In the genomic region with DNA sequence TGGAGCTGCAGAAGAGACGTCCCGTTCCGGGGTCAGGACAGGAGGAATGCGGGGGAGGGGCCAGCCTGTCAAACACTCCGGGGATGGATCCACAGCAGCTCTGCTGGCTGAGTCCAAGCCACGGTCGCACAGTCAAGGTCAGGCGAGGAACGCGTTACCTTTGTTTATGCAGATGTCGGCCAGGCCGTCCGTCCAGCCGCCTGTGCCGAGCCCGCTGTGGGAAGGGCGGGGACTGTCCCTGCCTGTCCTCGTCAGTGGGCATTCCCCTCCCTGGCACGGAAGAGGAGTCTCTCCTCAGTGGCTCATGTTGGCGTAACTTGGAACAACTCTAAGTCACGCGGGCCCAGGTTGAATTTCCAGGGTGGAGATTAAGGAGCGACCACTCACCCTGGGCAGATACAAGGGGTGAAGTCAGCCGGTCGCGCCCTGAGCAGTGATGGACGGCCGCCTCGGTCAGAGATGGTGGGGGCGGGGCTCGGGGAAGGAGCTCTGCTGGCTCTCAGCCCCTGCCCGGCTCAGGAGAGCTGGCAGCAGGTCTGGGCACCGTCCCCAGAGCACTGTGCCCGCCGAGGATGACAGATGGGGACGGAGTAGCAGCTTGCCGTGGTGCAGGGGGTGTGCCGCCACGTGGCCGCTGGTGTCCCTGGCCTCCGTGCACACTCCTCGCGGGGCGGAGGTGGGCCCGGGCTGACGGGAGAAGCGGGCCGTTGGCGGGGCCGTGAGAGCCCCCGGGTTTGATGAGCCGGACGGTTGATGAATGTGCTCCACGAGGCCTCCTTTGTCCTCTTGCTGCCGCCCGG, we compare ENCODE assay signal across 1 cellular context.
TF ChIP-seq lines count a peak whose summit lies in the region.

No MANE protein-coding gene starts in this region.

TF ChIP-seq in HepG2, 621 proteins besides CTCF, POLR2A, EP300 and RAD21 (continued from another document and continues in another):
- TF ChIP-seq, protein P1, sequence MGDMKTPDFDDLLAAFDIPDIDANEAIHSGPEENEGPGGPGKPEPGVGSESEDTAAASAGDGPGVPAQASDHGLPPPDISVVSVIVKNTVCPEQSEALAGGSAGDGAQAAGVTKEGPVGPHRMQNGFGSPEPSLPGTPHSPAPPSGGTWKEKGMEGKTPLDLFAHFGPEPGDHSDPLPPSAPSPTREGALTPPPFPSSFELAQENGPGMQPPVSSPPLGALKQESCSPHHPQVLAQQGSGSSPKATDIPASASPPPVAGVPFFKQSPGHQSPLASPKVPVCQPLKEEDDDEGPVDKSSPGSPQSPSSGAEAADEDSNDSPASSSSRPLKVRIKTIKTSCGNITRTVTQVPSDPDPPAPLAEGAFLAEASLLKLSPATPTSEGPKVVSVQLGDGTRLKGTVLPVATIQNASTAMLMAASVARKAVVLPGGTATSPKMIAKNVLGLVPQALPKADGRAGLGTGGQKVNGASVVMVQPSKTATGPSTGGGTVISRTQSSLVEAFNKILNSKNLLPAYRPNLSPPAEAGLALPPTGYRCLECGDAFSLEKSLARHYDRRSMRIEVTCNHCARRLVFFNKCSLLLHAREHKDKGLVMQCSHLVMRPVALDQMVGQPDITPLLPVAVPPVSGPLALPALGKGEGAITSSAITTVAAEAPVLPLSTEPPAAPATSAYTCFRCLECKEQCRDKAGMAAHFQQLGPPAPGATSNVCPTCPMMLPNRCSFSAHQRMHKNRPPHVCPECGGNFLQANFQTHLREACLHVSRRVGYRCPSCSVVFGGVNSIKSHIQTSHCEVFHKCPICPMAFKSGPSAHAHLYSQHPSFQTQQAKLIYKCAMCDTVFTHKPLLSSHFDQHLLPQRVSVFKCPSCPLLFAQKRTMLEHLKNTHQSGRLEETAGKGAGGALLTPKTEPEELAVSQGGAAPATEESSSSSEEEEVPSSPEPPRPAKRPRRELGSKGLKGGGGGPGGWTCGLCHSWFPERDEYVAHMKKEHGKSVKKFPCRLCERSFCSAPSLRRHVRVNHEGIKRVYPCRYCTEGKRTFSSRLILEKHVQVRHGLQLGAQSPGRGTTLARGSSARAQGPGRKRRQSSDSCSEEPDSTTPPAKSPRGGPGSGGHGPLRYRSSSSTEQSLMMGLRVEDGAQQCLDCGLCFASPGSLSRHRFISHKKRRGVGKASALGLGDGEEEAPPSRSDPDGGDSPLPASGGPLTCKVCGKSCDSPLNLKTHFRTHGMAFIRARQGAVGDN (CRISPR knock-in tag; IDR thresholded peaks at IDR 0.05) = peak; percentile 55
- TF ChIP-seq HDAC2 (CRISPR knock-in tag; IDR thresholded peaks at IDR 0.05) = peak; percentile 62; the same call in 1 of the 2 replicates
- no peak for TF ChIP-seq SMC3 (IDR thresholded peaks at IDR 0.05; ENCODE audit: low read length)
- peak; percentile 60; the same call in 1 of the 2 replicates for TF ChIP-seq TBX2 (CRISPR knock-in tag; IDR thresholded peaks at IDR 0.05; ENCODE audit: borderline replicate concordance)
- TF ChIP-seq, protein P2, sequence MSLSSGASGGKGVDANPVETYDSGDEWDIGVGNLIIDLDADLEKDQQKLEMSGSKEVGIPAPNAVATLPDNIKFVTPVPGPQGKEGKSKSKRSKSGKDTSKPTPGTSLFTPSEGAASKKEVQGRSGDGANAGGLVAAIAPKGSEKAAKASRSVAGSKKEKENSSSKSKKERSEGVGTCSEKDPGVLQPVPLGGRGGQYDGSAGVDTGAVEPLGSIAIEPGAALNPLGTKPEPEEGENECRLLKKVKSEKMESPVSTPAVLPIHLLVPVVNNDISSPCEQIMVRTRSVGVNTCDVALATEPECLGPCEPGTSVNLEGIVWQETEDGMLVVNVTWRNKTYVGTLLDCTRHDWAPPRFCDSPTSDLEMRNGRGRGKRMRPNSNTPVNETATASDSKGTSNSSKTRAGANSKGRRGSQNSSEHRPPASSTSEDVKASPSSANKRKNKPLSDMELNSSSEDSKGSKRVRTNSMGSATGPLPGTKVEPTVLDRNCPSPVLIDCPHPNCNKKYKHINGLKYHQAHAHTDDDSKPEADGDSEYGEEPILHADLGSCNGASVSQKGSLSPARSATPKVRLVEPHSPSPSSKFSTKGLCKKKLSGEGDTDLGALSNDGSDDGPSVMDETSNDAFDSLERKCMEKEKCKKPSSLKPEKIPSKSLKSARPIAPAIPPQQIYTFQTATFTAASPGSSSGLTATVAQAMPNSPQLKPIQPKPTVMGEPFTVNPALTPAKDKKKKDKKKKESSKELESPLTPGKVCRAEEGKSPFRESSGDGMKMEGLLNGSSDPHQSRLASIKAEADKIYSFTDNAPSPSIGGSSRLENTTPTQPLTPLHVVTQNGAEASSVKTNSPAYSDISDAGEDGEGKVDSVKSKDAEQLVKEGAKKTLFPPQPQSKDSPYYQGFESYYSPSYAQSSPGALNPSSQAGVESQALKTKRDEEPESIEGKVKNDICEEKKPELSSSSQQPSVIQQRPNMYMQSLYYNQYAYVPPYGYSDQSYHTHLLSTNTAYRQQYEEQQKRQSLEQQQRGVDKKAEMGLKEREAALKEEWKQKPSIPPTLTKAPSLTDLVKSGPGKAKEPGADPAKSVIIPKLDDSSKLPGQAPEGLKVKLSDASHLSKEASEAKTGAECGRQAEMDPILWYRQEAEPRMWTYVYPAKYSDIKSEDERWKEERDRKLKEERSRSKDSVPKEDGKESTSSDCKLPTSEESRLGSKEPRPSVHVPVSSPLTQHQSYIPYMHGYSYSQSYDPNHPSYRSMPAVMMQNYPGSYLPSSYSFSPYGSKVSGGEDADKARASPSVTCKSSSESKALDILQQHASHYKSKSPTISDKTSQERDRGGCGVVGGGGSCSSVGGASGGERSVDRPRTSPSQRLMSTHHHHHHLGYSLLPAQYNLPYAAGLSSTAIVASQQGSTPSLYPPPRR (CRISPR knock-in tag; IDR thresholded peaks at IDR 0.05; ENCODE audit: borderline replicate concordance) = peak; percentile 65; the same call in 1 of the 2 replicates
- peak; percentile 59 for TF ChIP-seq RXRA (CRISPR knock-in tag; IDR thresholded peaks at IDR 0.05)
- TF ChIP-seq, protein P3, sequence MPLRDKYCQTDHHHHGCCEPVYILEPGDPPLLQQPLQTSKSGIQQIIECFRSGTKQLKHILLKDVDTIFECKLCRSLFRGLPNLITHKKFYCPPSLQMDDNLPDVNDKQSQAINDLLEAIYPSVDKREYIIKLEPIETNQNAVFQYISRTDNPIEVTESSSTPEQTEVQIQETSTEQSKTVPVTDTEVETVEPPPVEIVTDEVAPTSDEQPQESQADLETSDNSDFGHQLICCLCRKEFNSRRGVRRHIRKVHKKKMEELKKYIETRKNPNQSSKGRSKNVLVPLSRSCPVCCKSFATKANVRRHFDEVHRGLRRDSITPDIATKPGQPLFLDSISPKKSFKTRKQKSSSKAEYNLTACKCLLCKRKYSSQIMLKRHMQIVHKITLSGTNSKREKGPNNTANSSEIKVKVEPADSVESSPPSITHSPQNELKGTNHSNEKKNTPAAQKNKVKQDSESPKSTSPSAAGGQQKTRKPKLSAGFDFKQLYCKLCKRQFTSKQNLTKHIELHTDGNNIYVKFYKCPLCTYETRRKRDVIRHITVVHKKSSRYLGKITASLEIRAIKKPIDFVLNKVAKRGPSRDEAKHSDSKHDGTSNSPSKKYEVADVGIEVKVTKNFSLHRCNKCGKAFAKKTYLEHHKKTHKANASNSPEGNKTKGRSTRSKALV (CRISPR knock-in tag; IDR thresholded peaks at IDR 0.05) = no peak
- no peak for TF ChIP-seq ZBTB3 (CRISPR knock-in tag; IDR thresholded peaks at IDR 0.05; ENCODE audit: borderline replicate concordance, low read depth)
- TF ChIP-seq MEIS2 (CRISPR knock-in tag; IDR thresholded peaks at IDR 0.05) = no peak; the same call in 1 of the 2 replicates
- TF ChIP-seq CENPX (CRISPR knock-in tag; IDR thresholded peaks at IDR 0.05) = no peak
- TF ChIP-seq, protein P4, sequence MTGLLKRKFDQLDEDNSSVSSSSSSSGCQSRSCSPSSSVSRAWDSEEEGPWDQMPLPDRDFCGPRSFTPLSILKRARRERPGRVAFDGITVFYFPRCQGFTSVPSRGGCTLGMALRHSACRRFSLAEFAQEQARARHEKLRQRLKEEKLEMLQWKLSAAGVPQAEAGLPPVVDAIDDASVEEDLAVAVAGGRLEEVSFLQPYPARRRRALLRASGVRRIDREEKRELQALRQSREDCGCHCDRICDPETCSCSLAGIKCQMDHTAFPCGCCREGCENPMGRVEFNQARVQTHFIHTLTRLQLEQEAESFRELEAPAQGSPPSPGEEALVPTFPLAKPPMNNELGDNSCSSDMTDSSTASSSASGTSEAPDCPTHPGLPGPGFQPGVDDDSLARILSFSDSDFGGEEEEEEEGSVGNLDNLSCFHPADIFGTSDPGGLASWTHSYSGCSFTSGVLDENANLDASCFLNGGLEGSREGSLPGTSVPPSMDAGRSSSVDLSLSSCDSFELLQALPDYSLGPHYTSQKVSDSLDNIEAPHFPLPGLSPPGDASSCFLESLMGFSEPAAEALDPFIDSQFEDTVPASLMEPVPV (CRISPR knock-in tag; IDR thresholded peaks at IDR 0.05) = 0 out of 2 replicates have a peak, but pooled peaks have one; percentile 39
- peak; percentile 54 for TF ChIP-seq FOSL2 (CRISPR knock-in tag; IDR thresholded peaks at IDR 0.05)
- no peak for TF ChIP-seq SMYD3 (CRISPR knock-in tag; IDR thresholded peaks at IDR 0.05)
- peak; percentile 35; the same call in 1 of the 2 replicates for TF ChIP-seq NR2F6 (IDR thresholded peaks at IDR 0.05)
- peak; percentile 67; the same call in 1 of the 2 replicates for TF ChIP-seq NR2F6 (CRISPR knock-in tag; IDR thresholded peaks at IDR 0.05)
- TF ChIP-seq ARNTL (CRISPR knock-in tag; IDR thresholded peaks at IDR 0.05) = peak; percentile 43; the same call in 1 of the 2 replicates
- TF ChIP-seq ZNF558 (CRISPR knock-in tag; IDR thresholded peaks at IDR 0.05; ENCODE audit: borderline replicate concordance) = no peak
- peak; percentile 31; the same call in 1 of the 2 replicates for TF ChIP-seq THAP11 (CRISPR knock-in tag; IDR thresholded peaks at IDR 0.05)
- TF ChIP-seq ARNT2 (CRISPR knock-in tag; IDR thresholded peaks at IDR 0.05; ENCODE audit: low read depth) = peak; percentile 17; the same call in 1 of the 2 replicates
- TF ChIP-seq ZNF343 (CRISPR knock-in tag; IDR thresholded peaks at IDR 0.05) = no peak
- no peak for TF ChIP-seq ZNF382 (CRISPR knock-in tag; IDR thresholded peaks at IDR 0.05; ENCODE audit: borderline replicate concordance)
- peak; percentile 80; the same call in 1 of the 2 replicates for TF ChIP-seq HDAC1 (CRISPR knock-in tag; IDR thresholded peaks at IDR 0.05)
- no peak for TF ChIP-seq SOX6 (IDR thresholded peaks at IDR 0.05)
- peak; percentile 61; the same call in 1 of the 2 replicates for TF ChIP-seq SOX6 (CRISPR knock-in tag; IDR thresholded peaks at IDR 0.05)
- TF ChIP-seq, protein P5, sequence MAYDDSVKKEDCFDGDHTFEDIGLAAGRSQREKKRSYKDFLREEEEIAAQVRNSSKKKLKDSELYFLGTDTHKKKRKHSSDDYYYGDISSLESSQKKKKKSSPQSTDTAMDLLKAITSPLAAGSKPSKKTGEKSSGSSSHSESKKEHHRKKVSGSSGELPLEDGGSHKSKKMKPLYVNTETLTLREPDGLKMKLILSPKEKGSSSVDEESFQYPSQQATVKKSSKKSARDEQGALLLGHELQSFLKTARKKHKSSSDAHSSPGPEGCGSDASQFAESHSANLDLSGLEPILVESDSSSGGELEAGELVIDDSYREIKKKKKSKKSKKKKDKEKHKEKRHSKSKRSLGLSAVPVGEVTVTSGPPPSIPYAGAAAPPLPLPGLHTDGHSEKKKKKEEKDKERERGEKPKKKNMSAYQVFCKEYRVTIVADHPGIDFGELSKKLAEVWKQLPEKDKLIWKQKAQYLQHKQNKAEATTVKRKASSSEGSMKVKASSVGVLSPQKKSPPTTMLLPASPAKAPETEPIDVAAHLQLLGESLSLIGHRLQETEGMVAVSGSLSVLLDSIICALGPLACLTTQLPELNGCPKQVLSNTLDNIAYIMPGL (CRISPR knock-in tag; IDR thresholded peaks at IDR 0.05; ENCODE audit: borderline replicate concordance in 1 of 2, low read depth in 1 of 2) = no peak
- peak; percentile 25; the same call in 1 of the 2 replicates for TF ChIP-seq HNF4A (CRISPR knock-in tag; IDR thresholded peaks at IDR 0.05)
- peak; percentile 63 for TF ChIP-seq TEAD3 (CRISPR knock-in tag; optimal IDR thresholded peaks at IDR 0.05; ENCODE audit: borderline replicate concordance)
- peak; percentile 29; the same call in 1 of the 2 replicates for TF ChIP-seq ZNF12 (CRISPR knock-in tag; IDR thresholded peaks at IDR 0.05)
- TF ChIP-seq ZKSCAN8 (CRISPR knock-in tag; IDR thresholded peaks at IDR 0.05; ENCODE audit: borderline replicate concordance) = no peak
- 0 out of 2 replicates have a peak, but pooled peaks have one; percentile 20 for TF ChIP-seq TGIF2 (CRISPR knock-in tag; IDR thresholded peaks at IDR 0.05)
- peak; percentile 22; the same call in 1 of the 2 replicates for TF ChIP-seq ZNF605 (CRISPR knock-in tag; IDR thresholded peaks at IDR 0.05)
- TF ChIP-seq NRL (CRISPR knock-in tag; IDR thresholded peaks at IDR 0.05; ENCODE audit: borderline replicate concordance) = 0 out of 2 replicates have a peak, but pooled peaks have one; percentile 2
- TF ChIP-seq MEF2D (CRISPR knock-in tag; IDR thresholded peaks at IDR 0.05) = 0 out of 2 replicates have a peak, but pooled peaks have one; percentile 22
- TF ChIP-seq SOX5 (CRISPR knock-in tag; IDR thresholded peaks at IDR 0.05; ENCODE audit: borderline replicate concordance) = peak; percentile 46; the same call in 1 of the 2 replicates
- TF ChIP-seq, protein P6, sequence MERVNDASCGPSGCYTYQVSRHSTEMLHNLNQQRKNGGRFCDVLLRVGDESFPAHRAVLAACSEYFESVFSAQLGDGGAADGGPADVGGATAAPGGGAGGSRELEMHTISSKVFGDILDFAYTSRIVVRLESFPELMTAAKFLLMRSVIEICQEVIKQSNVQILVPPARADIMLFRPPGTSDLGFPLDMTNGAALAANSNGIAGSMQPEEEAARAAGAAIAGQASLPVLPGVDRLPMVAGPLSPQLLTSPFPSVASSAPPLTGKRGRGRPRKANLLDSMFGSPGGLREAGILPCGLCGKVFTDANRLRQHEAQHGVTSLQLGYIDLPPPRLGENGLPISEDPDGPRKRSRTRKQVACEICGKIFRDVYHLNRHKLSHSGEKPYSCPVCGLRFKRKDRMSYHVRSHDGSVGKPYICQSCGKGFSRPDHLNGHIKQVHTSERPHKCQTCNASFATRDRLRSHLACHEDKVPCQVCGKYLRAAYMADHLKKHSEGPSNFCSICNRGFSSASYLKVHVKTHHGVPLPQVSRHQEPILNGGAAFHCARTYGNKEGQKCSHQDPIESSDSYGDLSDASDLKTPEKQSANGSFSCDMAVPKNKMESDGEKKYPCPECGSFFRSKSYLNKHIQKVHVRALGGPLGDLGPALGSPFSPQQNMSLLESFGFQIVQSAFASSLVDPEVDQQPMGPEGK (CRISPR knock-in tag; IDR thresholded peaks at IDR 0.05) = peak; percentile 47; the same call in 1 of the 2 replicates
- peak; percentile 69; the same call in 1 of the 2 replicates for TF ChIP-seq MEIS1 (CRISPR knock-in tag; IDR thresholded peaks at IDR 0.05; ENCODE audit: borderline replicate concordance)
- TF ChIP-seq, protein P7, sequence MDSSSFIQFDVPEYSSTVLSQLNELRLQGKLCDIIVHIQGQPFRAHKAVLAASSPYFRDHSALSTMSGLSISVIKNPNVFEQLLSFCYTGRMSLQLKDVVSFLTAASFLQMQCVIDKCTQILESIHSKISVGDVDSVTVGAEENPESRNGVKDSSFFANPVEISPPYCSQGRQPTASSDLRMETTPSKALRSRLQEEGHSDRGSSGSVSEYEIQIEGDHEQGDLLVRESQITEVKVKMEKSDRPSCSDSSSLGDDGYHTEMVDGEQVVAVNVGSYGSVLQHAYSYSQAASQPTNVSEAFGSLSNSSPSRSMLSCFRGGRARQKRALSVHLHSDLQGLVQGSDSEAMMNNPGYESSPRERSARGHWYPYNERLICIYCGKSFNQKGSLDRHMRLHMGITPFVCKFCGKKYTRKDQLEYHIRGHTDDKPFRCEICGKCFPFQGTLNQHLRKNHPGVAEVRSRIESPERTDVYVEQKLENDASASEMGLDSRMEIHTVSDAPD (CRISPR knock-in tag; IDR thresholded peaks at IDR 0.05) = no peak
